In genomic region chr13:111275995-111276618, GRCh38 we compare ENCODE assay signal across 15 cellular contexts. TPM values are rescaled to one million over a fixed set of nuclear protein-coding genes. Genes with fewer than 3 reads are reported as not detected.
"Had no signal": no experiment of that assay in that cellular context is flagged by ENCODE, and none has a peak within 500 bp of the region (broad histone marks: within the 10 kb centered on the region; RNA-seq: fewer than 3 reads in every experiment).

No MANE protein-coding gene starts in this region.

- H3K4me1 ChIP-seq: lower lobe of right lung had no signal

- H3K9me3 ChIP-seq: lower lobe of right lung, upper lobe of right lung had no signal

- DNase-seq: activated CD4-positive, alpha-beta T cell treated with anti-CD3 and anti-CD28 coated beads for 1 hour; activated naive CD4-positive, alpha-beta T cell treated with anti-CD3 and anti-CD28 coated beads, Interleukin-2, amount 10 ng/mL, durations not matched to agents 7 days and 5 days; amygdala; effector memory CD8-positive, alpha-beta T cell; hippocampal formation; lower lobe of right lung; midbrain; naive B cell; T1000; upper lobe of right lung had no signal

- H3K27me3 ChIP-seq: upper lobe of right lung had no signal

- H3K27ac ChIP-seq: epithelial cell of prostate, lower lobe of right lung, upper lobe of right lung had no signal

- ATAC-seq: effector memory CD8-positive, alpha-beta T cell; lower lobe of right lung; upper lobe of right lung had no signal

- H3K4me3 ChIP-seq: lower lobe of right lung, upper lobe of right lung had no signal

RNA-seq across cellular contexts. Expression of gene TEX29, which starts 44.3 kb away (rescaled TPM):
- total RNA-seq: kidney epithelial cell, SK-MEL-5, skeletal muscle tissue, temporal lobe had no signal
